ENCODE assay signal across 8 cellular contexts in genomic region chr14:75126679-75127473, GRCh38. TPM values are rescaled to one million over a fixed set of nuclear protein-coding genes. Genes with fewer than 3 reads are reported as not detected.
DNase-seq lines count a peak whose midpoint lies in the region; ATAC-seq and TF ChIP-seq lines count a peak whose summit lies in the region.

NEK9 (minus strand) TSS chr14:75127048; CDS start chr14:75126921, 127 bp downstream.

- in situ Hi-C loops in Caki2 (cut with HindIII; ENCODE audit: low pct_unique_long_range_greater_than_20kb, low sequenced_read_pairs), result loop anchor here (10.0 to 25.0 kb wide), 2 partner anchors 178 to 435 kb away; no protein-coding TSS in a partner anchor

- peaks cover 11% of the 10 kb centered on the region; the same call in 1 of the 2 replicates for H4K20me1 ChIP-seq in OCI-LY7 (ENCODE audit: insufficient read depth, low read length)

- H3K4me1 ChIP-seq in OCI-LY7 (ENCODE audit: insufficient read depth, low read length, poor library complexity, severe bottlenecking) (peaks cover 28% of the 10 kb centered on the region), mucosa of descending colon (ENCODE audit: low read depth) (peaks cover 28% of the 10 kb centered on the region)

- no TSS peak for BruUV-seq in OCI-LY7 (replicated peaks; lab: Mats Ljungman, UMichigan)

- ATAC-seq in GM21423 (IDR thresholded peaks at IDR 0.05; ENCODE audit: unreplicated experiment), result peak; percentile 85
- peak; percentile 92 for ATAC-seq in mucosa of descending colon

- H3K9me2 ChIP-seq in OCI-LY7 (ENCODE audit: insufficient read depth, low read length), result no peaks in the 10 kb centered on the region

- peak; percentile 82 for DNase-seq in Caki2 (ENCODE audit: low read depth)
- peak; percentile 87 for DNase-seq in HuH-7 (ENCODE audit: low spot score)
- peak; percentile 92 for DNase-seq in OCI-LY7 (ENCODE audit: low spot score)
- DNase-seq in activated T-cell treated with anti-CD3 and anti-CD28 coated beads for 1 hour (ENCODE audit: low read depth), result peak; percentile 77
- DNase-seq in epidermal melanocyte (ENCODE audit: insufficient read length, low spot score), result peak; percentile 88
- DNase-seq in mucosa of descending colon, result peak; percentile 92 to 95 (median 92)
- peak; percentile 83 for DNase-seq in stimulated activated CD8-positive, alpha-beta memory T cell treated with anti-CD3 and anti-CD28 coated beads, Interleukin-4, amount 100 ng/mL, for 24 hours (ENCODE audit: low read depth)

- H3K4me3 ChIP-seq in OCI-LY7 (ENCODE audit: low read depth, low read length, poor library complexity, severe bottlenecking), result peak within 1 kb of the TSS; percentile 78
- peak within 1 kb of the TSS; percentile 60 for H3K4me3 ChIP-seq in mucosa of descending colon

- CTCF ChIA-PET in OCI-LY7 (lab: Charles Lee; ENCODE audit: unreplicated experiment), result no interaction called here

- 0 out of 2 replicates have a peak, but pooled peaks have one; percentile 24 for TF ChIP-seq CTCF in OCI-LY7 (conservative IDR thresholded peaks at IDR 0.05; ENCODE audit: low read length)
- TF ChIP-seq CTCF in mucosa of descending colon (IDR thresholded peaks at IDR 0.05), result no peak

- H3K79me2 ChIP-seq in OCI-LY7 (ENCODE audit: insufficient read depth, low read depth, low read length), result peaks cover 47% of the 10 kb centered on the region

- intact Hi-C loops in OCI-LY7 (cut with micrococcal nuclease; ENCODE audit: unreplicated experiment), result loop anchor here (1.0 to 2.0 kb wide), 3 partner anchors 50 to 362 kb away; partner anchors contain the start of gene TMED10
- intact Hi-C loops in mucosa of descending colon (cut with DNase I, micrococcal nuclease), result loop anchor here in 1 of 2 donors (5.0 kb wide), 1 partner anchor 170 kb away; no protein-coding TSS in a partner anchor

- H3K27ac ChIP-seq in OCI-LY7 (ENCODE audit: low read depth, low read length, poor library complexity, severe bottlenecking), result peak within 1 kb of the TSS; percentile 69

- POLR2A ChIA-PET in OCI-LY7 (lab: Charles Lee), result interaction anchor here (0.6 to 1.4 kb wide), 10 partner anchors 11 to 358 kb away, joined by 3 to 9 read pairs (median 4); partner anchors contain the start of gene TMED10

- peaks cover 26% of the 10 kb centered on the region for H3K36me3 ChIP-seq in OCI-LY7 (ENCODE audit: insufficient read depth, low read length)
- no peaks in the 10 kb centered on the region for H3K36me3 ChIP-seq in mucosa of descending colon (ENCODE audit: low read depth)

- H3K9me3 ChIP-seq in OCI-LY7 (ENCODE audit: low read length) (no peaks in the 10 kb centered on the region), mucosa of descending colon (no peaks in the 10 kb centered on the region)

- peak within 1 kb of the TSS; percentile 95 for H3K4me2 ChIP-seq in OCI-LY7 (ENCODE audit: low read length)

- H2AFZ ChIP-seq in OCI-LY7 (ENCODE audit: low read length), result peak within 1 kb of the TSS; percentile 45; the same call in 1 of the 2 replicates

RNA-seq across cellular contexts. Expression of gene NEK9, which starts in this region (rescaled TPM):
- total RNA-seq in Caki2 (2014; rRNA removed; shearing (Covaris generic); ENCODE audit: low replicate concordance), result 34.4 and 44.0 TPM in 2 replicates
- total RNA-seq in OCI-LY7 (2014; rRNA removed; shearing (Covaris generic)), result 58.3 and 65.8 TPM in 2 replicates
- total RNA-seq in OCI-LY7 (2022) (82.6 and 86.4 TPM in 2 replicates), mucosa of descending colon (100 to 1,000 TPM in 1 of 3 donors, 10 to 100 TPM in 2; 44.7 to 104 (median 49.9) TPM)

Comparison
In these comparisons a context has a peak if more than half of its experiments do, and no peak if none do; other contexts are left out.
1. Peak in every context shown above with its lines: DNase-seq, ATAC-seq, H3K4me3 ChIP-seq and H3K27ac ChIP-seq.